ENCODE assay signal across 3 cellular contexts in genomic region chr1:7039590-7039989, GRCh38.
"Had no signal": no experiment of that assay in that cellular context is flagged by ENCODE, and none has a peak within 500 bp of the region (broad histone marks: within the 10 kb centered on the region; RNA-seq: fewer than 3 reads in every experiment).

No MANE protein-coding gene starts in this region.

- DNase-seq: GDM1, GF-D8 had no signal

- H3K4me3 ChIP-seq: GM12878 had no signal
